8 cellular contexts compared by ENCODE assay signal in the genomic region with DNA sequence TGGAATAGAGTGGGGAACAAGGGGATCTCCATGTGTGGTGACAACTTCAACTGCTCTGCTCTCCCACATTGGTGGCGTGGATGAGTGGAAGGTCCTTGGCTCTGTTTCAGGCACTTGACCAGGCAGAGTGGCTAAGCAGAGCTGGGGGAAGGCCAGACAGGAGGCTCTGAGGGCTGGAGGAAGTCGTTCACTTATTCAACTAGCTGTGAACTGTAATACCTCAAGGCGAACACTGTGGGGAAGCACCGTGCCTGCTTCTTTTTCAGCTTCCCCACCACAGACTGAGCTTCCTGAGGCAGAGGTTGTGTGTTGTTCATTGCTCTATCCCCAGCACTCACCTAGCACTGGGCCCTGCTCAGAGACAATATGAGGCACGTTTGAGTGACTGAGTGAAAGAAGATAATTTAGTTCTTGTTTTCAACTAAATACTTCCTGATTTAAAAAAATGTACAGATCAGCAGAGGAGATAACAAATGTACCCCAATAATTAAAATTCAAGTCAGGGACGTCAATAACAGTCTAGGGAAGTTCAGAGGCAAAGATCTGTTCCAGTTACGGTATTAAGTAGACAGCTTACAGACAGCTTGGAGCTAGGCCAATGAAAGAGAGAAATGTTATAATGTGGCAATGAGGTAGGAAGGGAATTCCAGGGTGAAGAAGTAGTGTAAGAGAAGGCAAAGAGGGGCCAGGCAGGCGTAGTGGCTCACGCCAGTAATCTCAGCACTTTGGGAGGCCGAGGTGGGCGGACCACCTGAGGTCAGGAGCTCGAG. TPM values are rescaled to one million over a fixed set of nuclear protein-coding genes. Genes with fewer than 3 reads are reported as not detected.
DNase-seq lines count a peak whose midpoint lies in the region; ATAC-seq, FAIRE-seq and TF ChIP-seq lines count a peak whose summit lies in the region.

No MANE protein-coding gene starts in this region.

- no peaks in the 10 kb centered on the region for H3K27me3 Mint-ChIP-seq in activated CD4-positive, alpha-beta T cell treated with anti-CD3 and anti-CD28 coated beads, Interleukin-2, amount 10 ng/mL, durations not matched to agents 7 days and 5 days

- no peaks in the 10 kb centered on the region for H3K36me3 Mint-ChIP-seq in activated CD4-positive, alpha-beta T cell treated with anti-CD3 and anti-CD28 coated beads, Interleukin-2, amount 10 ng/mL, durations not matched to agents 7 days and 5 days (ENCODE audit: low read depth)

- H3K27me3 ChIP-seq in colonic mucosa (no peaks in the 10 kb centered on the region), lower lobe of right lung (ENCODE audit: low read depth) (no peaks in the 10 kb centered on the region)

- DNase-seq in NCI-H526 treated with DMSO at 0.1 percent for 48 hours (lab: John Stamatoyannopoulos, UW) (peak; percentile 76), colonic mucosa (peak; percentile 67), lower lobe of right lung (peak; percentile 83)
- DNase-seq in activated CD4-positive, alpha-beta T cell treated with anti-CD3 and anti-CD28 coated beads, Interleukin-2, amount 10 ng/mL, durations not matched to agents 7 days and 5 days = peak; percentile 83
- peak; percentile 58 to 59 for DNase-seq in stimulated activated CD8-positive, alpha-beta memory T cell treated with anti-CD3 and anti-CD28 coated beads, Interleukin-7, amount 100 ng/mL, for 4 hours (ENCODE audit: low read depth in 2 of 2)

- H3K27ac Mint-ChIP-seq in activated CD4-positive, alpha-beta T cell treated with anti-CD3 and anti-CD28 coated beads, Interleukin-2, amount 10 ng/mL, durations not matched to agents 7 days and 5 days = peak overlapping the region; percentile 83

- H3K4me1 Mint-ChIP-seq in activated CD4-positive, alpha-beta T cell treated with anti-CD3 and anti-CD28 coated beads, Interleukin-2, amount 10 ng/mL, durations not matched to agents 7 days and 5 days = peaks cover 71% of the 10 kb centered on the region

- H3K9me3 Mint-ChIP-seq in activated CD4-positive, alpha-beta T cell treated with anti-CD3 and anti-CD28 coated beads, Interleukin-2, amount 10 ng/mL, durations not matched to agents 7 days and 5 days = no peaks in the 10 kb centered on the region

- FAIRE-seq in G401.6 (lab: Jason Lieb, UNC) = peak; percentile 95

- ATAC-seq in HG03139 (IDR thresholded peaks at IDR 0.05; ENCODE audit: unreplicated experiment) (peak; percentile 31), lower lobe of right lung (peak; percentile 68 to 69), HG03469 (IDR thresholded peaks at IDR 0.05; ENCODE audit: unreplicated experiment) (no peak)

- H3K27ac ChIP-seq in colonic mucosa (no peak overlapping the region), lower lobe of right lung (peak overlapping the region; percentile 16)

- CTCF ChIA-PET in activated CD4-positive, alpha-beta T cell treated with anti-CD3 and anti-CD28 coated beads, Interleukin-2, amount 10 ng/mL, durations not matched to agents 7 days and 5 days (lab: Charles Lee) = interaction anchor here (0.5 to 8.5 kb wide), 33 partner anchors 9 to 433 kb away, joined by 3 to 99 read pairs (median 3); a partner anchor contains a TSS

- no peak overlapping the region for H3K4me3 Mint-ChIP-seq in activated CD4-positive, alpha-beta T cell treated with anti-CD3 and anti-CD28 coated beads, Interleukin-2, amount 10 ng/mL, durations not matched to agents 7 days and 5 days

- H3K4me1 ChIP-seq in colonic mucosa (peaks cover 6% of the 10 kb centered on the region), lower lobe of right lung (peaks cover 76% of the 10 kb centered on the region)

- TF ChIP-seq CTCF in colonic mucosa (IDR thresholded peaks at IDR 0.05) (peak; percentile 55), lower lobe of right lung (IDR thresholded peaks at IDR 0.05) (peak; percentile 70)

- POLR2A ChIA-PET in activated CD4-positive, alpha-beta T cell treated with anti-CD3 and anti-CD28 coated beads, Interleukin-2, amount 10 ng/mL, durations not matched to agents 7 days and 5 days (lab: Charles Lee) = interaction anchor here (0.7 kb wide), 1 partner anchor 96 kb away, joined by 4 read pairs; no protein-coding TSS in a partner anchor

- H3K36me3 ChIP-seq in colonic mucosa (no peaks in the 10 kb centered on the region), lower lobe of right lung (no peaks in the 10 kb centered on the region)

- H3K9ac ChIP-seq in colonic mucosa (ENCODE audit: low read depth in 2 of 2, low read length in 2 of 2) = no peak overlapping the region

- H3K4me3 ChIP-seq in colonic mucosa (no peak overlapping the region), lower lobe of right lung (no peak overlapping the region)

- intact Hi-C loops in colonic mucosa (cut with DNase I) = loop anchor here (5.0 kb wide), 1 partner anchor 37 kb away; a partner anchor contains a TSS
- intact Hi-C loops in lower lobe of right lung (cut with DNase I) = loop anchor here (5.0 kb wide), 1 partner anchor 72 kb away; no protein-coding TSS in a partner anchor

- H3K9me3 ChIP-seq in colonic mucosa (no peaks in the 10 kb centered on the region), lower lobe of right lung (no peaks in the 10 kb centered on the region)

RNA-seq across cellular contexts. Expression of a gene that starts 34.7 kb away (rescaled TPM):
- 100 to 1,000 TPM in 1 of 2 experiments, 10 to 100 TPM in 1; 82.2 to 101 TPM for total RNA-seq in activated CD4-positive, alpha-beta T cell treated with anti-CD3 and anti-CD28 coated beads, Interleukin-2, amount 10 ng/mL, durations not matched to agents 7 days and 5 days
- 100 to 1,000 TPM in 1 of 2 donors, 10 to 100 TPM in 1; 63.3 to 112 TPM for total RNA-seq in colonic mucosa
- 59.5 TPM for total RNA-seq in lower lobe of right lung
